Comparison of ENCODE assay signal across 28 cellular contexts in the genomic region with DNA sequence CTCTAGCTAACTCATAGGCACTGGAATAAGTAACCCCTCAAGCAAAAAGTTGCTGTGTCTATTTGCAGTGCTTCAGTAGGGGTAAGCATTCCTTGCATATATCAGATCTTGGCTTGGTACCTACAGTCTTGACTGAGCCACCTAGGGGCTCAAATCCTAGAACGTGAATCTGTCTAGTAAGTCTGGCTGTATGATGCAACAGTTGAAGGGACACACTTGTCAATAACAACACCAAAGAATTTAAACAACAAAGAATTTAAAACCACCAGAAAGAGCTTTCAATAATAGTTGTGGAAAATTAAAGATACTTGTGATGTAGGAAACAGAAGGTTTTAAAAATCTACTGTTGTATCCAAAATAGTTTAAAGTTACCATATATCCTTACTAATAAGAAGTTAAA.
"Had no signal": no experiment of that assay in that cellular context is flagged by ENCODE, and none has a peak within 500 bp of the region (broad histone marks: within the 10 kb centered on the region; RNA-seq: fewer than 3 reads in every experiment).

No MANE protein-coding gene starts in this region.

- H3K9me3 ChIP-seq: colonic mucosa, gastrocnemius medialis had no signal

- H3K4me3 ChIP-seq: colonic mucosa, coronary artery, dorsolateral prefrontal cortex, esophagus muscularis mucosa, esophagus squamous epithelium, gastrocnemius medialis, gastroesophageal sphincter, heart left ventricle, heart right ventricle, hepatocyte had no signal

- H3K27me3 ChIP-seq: colonic mucosa, esophagus muscularis mucosa, esophagus squamous epithelium, foreskin keratinocyte, gastrocnemius medialis, gastroesophageal sphincter, heart left ventricle, heart right ventricle, hepatocyte had no signal

- H3K79me2 ChIP-seq: hepatocyte had no signal

- H3K27ac ChIP-seq: colonic mucosa, coronary artery, dorsolateral prefrontal cortex, epithelial cell of prostate, esophagus muscularis mucosa, esophagus squamous epithelium, foreskin keratinocyte, gastrocnemius medialis, gastroesophageal sphincter, heart left ventricle, heart right ventricle, hepatocyte had no signal

- ATAC-seq: effector memory CD8-positive, alpha-beta T cell; esophagus mucosa; foreskin keratinocyte; gastrocnemius medialis; gastroesophageal sphincter; heart left ventricle; heart right ventricle had no signal

- DNase-seq: colonic mucosa; cortex of kidney; dermis blood vessel endothelial cell; dorsolateral prefrontal cortex; effector CD4-positive, alpha-beta T cell; effector CD8-positive, alpha-beta T cell; effector memory CD4-positive, alpha-beta T cell; effector memory CD8-positive, alpha-beta T cell; endodermal cell; erythroblast; esophagus squamous epithelium; foreskin fibroblast; foreskin keratinocyte; foreskin melanocyte; gastrocnemius medialis; glutamatergic neuron; head of caudate nucleus; heart left ventricle; heart right ventricle had no signal

- FAIRE-seq: endometrium, endothelial cell of umbilical vein, frontal cortex had no signal

- H3K4me1 ChIP-seq: colonic mucosa, esophagus muscularis mucosa, esophagus squamous epithelium, foreskin keratinocyte, gastrocnemius medialis, gastroesophageal sphincter had no signal

- H3K36me3 ChIP-seq: colonic mucosa, esophagus muscularis mucosa, esophagus squamous epithelium, gastrocnemius medialis, gastroesophageal sphincter, heart left ventricle, heart right ventricle had no signal

- H2AFZ ChIP-seq: hepatocyte had no signal

- H3K4me2 ChIP-seq: hepatocyte had no signal
